ENCODE assay signal across 2 cellular contexts in the genomic region with DNA sequence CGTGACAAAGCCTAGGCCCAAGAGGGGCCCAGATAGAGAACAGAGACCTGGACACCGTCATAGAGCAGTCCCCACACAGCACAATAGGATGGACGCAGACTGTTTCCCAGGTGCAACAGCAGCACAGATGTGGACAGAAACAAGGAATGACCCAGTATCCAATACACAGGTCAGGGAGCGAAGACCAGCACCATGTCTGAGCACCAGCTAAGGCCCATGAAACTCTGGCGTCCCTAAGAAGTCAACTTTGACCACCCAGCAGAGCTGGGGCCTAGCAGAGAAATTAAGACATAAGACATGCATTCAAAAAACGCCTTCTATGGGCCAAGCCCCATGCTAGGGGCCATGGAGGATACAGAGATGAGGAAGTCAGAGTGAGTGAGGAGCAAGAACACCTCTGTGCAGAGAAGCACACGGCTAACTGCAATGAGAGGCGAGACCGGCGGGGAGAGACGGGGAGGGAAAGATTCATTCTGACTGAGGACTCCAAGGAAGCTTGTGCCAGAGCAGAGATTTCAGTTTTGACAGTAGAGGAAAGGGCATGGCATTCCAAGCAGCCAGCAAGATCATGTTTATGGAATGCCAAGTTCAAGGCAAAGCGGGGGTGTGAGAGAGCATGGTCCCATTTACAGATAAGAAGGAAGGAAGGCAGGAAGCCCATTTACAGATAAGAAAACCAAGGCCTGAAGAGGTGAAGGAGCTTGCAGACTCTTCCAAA.
TF ChIP-seq lines count a peak whose summit lies in the region.

No MANE protein-coding gene starts in this region.

TF ChIP-seq in liver, 16 proteins besides CTCF, POLR2A, EP300 and RAD21:
- TF ChIP-seq, protein P1, sequence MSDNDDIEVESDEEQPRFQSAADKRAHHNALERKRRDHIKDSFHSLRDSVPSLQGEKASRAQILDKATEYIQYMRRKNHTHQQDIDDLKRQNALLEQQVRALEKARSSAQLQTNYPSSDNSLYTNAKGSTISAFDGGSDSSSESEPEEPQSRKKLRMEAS (IDR thresholded peaks at IDR 0.05): no peak
- TF ChIP-seq NR2F2 (IDR thresholded peaks at IDR 0.05): peak; percentile 73
TF ChIP-seq in liver: peak in this region for 1.

TF ChIP-seq in HepG2, 621 proteins besides CTCF, POLR2A, EP300 and RAD21:
- TF ChIP-seq ZFAT (CRISPR knock-in tag; conservative IDR thresholded peaks at IDR 0.05) (no peak), SALL2 (CRISPR knock-in tag; IDR thresholded peaks at IDR 0.05) (no peak), ZNF143 (CRISPR knock-in tag; IDR thresholded peaks at IDR 0.05) (no peak), RFX3 (CRISPR knock-in tag; IDR thresholded peaks at IDR 0.05) (no peak), REXO4 (CRISPR knock-in tag; IDR thresholded peaks at IDR 0.05; ENCODE audit: borderline replicate concordance) (no peak), SRSF1 (optimal IDR thresholded peaks at IDR 0.05; ENCODE audit: low read depth, low read length) (no peak), CAMTA2 (CRISPR knock-in tag; IDR thresholded peaks at IDR 0.05; ENCODE audit: borderline replicate concordance) (no peak), EED (CRISPR knock-in tag; IDR thresholded peaks at IDR 0.05) (no peak), IKZF4 (CRISPR knock-in tag; IDR thresholded peaks at IDR 0.05; ENCODE audit: borderline replicate concordance, low read depth, not compliant biosample characterization) (no peak), TBX3 (IDR thresholded peaks at IDR 0.05; ENCODE audit: borderline replicate concordance) (no peak), TCF12 (IDR thresholded peaks at IDR 0.05) (no peak), TCF12 (CRISPR knock-in tag; IDR thresholded peaks at IDR 0.05) (no peak), ZBTB21 (CRISPR knock-in tag; IDR thresholded peaks at IDR 0.05) (no peak), HMGA1 (CRISPR knock-in tag; conservative IDR thresholded peaks at IDR 0.05) (no peak), ZNF614 (CRISPR knock-in tag; IDR thresholded peaks at IDR 0.05; ENCODE audit: borderline replicate concordance) (no peak), KMT2A (CRISPR knock-in tag; IDR thresholded peaks at IDR 0.05) (no peak), KAT2B (IDR thresholded peaks at IDR 0.05; ENCODE audit: borderline replicate concordance, low read depth, low read length) (no peak)
- TF ChIP-seq, protein P2, sequence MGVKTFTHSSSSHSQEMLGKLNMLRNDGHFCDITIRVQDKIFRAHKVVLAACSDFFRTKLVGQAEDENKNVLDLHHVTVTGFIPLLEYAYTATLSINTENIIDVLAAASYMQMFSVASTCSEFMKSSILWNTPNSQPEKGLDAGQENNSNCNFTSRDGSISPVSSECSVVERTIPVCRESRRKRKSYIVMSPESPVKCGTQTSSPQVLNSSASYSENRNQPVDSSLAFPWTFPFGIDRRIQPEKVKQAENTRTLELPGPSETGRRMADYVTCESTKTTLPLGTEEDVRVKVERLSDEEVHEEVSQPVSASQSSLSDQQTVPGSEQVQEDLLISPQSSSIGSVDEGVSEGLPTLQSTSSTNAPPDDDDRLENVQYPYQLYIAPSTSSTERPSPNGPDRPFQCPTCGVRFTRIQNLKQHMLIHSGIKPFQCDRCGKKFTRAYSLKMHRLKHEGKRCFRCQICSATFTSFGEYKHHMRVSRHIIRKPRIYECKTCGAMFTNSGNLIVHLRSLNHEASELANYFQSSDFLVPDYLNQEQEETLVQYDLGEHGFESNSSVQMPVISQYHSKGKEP (CRISPR knock-in tag; IDR thresholded peaks at IDR 0.05): no peak
- TF ChIP-seq, protein P3, sequence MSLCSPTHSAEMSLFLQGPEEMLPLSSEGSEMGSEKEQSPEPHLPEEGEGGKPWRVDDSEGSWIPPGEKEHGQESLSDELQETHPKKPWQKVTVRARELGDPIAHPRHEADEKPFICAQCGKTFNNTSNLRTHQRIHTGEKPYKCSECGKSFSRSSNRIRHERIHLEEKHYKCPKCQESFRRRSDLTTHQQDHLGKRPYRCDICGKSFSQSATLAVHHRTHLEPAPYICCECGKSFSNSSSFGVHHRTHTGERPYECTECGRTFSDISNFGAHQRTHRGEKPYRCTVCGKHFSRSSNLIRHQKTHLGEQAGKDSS (CRISPR knock-in tag; IDR thresholded peaks at IDR 0.05; ENCODE audit: borderline replicate concordance, low read depth): no peak
- TF ChIP-seq, protein P4, sequence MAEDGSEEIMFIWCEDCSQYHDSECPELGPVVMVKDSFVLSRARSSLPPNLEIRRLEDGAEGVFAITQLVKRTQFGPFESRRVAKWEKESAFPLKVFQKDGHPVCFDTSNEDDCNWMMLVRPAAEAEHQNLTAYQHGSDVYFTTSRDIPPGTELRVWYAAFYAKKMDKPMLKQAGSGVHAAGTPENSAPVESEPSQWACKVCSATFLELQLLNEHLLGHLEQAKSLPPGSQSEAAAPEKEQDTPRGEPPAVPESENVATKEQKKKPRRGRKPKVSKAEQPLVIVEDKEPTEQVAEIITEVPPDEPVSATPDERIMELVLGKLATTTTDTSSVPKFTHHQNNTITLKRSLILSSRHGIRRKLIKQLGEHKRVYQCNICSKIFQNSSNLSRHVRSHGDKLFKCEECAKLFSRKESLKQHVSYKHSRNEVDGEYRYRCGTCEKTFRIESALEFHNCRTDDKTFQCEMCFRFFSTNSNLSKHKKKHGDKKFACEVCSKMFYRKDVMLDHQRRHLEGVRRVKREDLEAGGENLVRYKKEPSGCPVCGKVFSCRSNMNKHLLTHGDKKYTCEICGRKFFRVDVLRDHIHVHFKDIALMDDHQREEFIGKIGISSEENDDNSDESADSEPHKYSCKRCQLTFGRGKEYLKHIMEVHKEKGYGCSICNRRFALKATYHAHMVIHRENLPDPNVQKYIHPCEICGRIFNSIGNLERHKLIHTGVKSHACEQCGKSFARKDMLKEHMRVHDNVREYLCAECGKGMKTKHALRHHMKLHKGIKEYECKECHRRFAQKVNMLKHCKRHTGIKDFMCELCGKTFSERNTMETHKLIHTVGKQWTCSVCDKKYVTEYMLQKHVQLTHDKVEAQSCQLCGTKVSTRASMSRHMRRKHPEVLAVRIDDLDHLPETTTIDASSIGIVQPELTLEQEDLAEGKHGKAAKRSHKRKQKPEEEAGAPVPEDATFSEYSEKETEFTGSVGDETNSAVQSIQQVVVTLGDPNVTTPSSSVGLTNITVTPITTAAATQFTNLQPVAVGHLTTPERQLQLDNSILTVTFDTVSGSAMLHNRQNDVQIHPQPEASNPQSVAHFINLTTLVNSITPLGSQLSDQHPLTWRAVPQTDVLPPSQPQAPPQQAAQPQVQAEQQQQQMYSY (CRISPR knock-in tag; IDR thresholded peaks at IDR 0.05): no peak
